Comparison of ENCODE assay signal across 8 cellular contexts in genomic region chr17:79811036-79811887, GRCh38. TPM values are rescaled to one million over a fixed set of nuclear protein-coding genes. Genes with fewer than 3 reads are reported as not detected.
A peak's percentile ranks its signal among the peaks of the same experiment; 100 is the strongest.
DNase-seq lines count a peak whose midpoint lies in the region; ATAC-seq and TF ChIP-seq lines count a peak whose summit lies in the region.

No MANE protein-coding gene starts in this region.

- H3K4me1 ChIP-seq in liver (ENCODE audit: control insufficient read depth in 4 of 4, insufficient read depth in 4 of 4, low read length in 3 of 4), result peaks cover 3 to 28% (median 22%) of the 10 kb centered on the region in 4 donors

- no peak overlapping the region for H3K9ac ChIP-seq in liver (ENCODE audit: low read depth in 1 of 2, low read length in 2 of 2)

- peak; percentile 53 to 73 for TF ChIP-seq RAD21 in liver (IDR thresholded peaks at IDR 0.05)

- ATAC-seq in HG03139 (IDR thresholded peaks at IDR 0.05; ENCODE audit: unreplicated experiment) (no peak), GM21390 (IDR thresholded peaks at IDR 0.05; ENCODE audit: unreplicated experiment) (no peak)

- 4% methylated on average over 66 of the region's 66 CpGs for WGBS in liver

- TF ChIP-seq CTCF in HL-60 (IDR thresholded peaks at IDR 0.05; ENCODE audit: insufficient read depth, low read length), result peak; percentile 26
- TF ChIP-seq CTCF in brain microvascular endothelial cell (IDR thresholded peaks at IDR 0.05; ENCODE audit: low read depth, low read length, missing control alignments), result peak; percentile 58
- peak; percentile 38 for TF ChIP-seq CTCF in liver (IDR thresholded peaks at IDR 0.05; ENCODE audit: low read depth, low read length, missing input control)

- in situ Hi-C loops in brain microvascular endothelial cell (cut with HindIII; ENCODE audit: low pct_ligation_motif_present, low sequenced_read_pairs), result no loop called here

- no peaks in the 10 kb centered on the region for H3K9me3 ChIP-seq in liver (ENCODE audit: control insufficient read depth in 4 of 4, low read length in 3 of 4)

- H3K27ac ChIP-seq in HL-60 (replicated peaks), result no peak overlapping the region
- no peak overlapping the region for H3K27ac ChIP-seq in brain microvascular endothelial cell
- H3K27ac ChIP-seq in liver (ENCODE audit: low read depth in 1 of 2, low read length in 2 of 2), result no peak overlapping the region

- peak; percentile 95 for DNase-seq in D341Med (ENCODE audit: low spot score)
- DNase-seq in HL-60 (ENCODE audit: low read depth in 1 of 2, low spot score in 1 of 2), result peak in 1 of 2 experiments; percentile 52
- DNase-seq in NOMO-1 (lab: John Stamatoyannopoulos, UW; ENCODE audit: unreplicated experiment in 2 of 2), result peak; percentile 32 to 54
- no peak for DNase-seq in brain microvascular endothelial cell
- no peak for DNase-seq in dedifferentiated amniotic fluid mesenchymal stem cell (ENCODE audit: extremely low spot score)

- H3K27me3 ChIP-seq in HL-60 (ENCODE audit: insufficient read depth, poor library complexity, severe bottlenecking) (peaks cover 78% of the 10 kb centered on the region), brain microvascular endothelial cell (replicated peaks) (peaks cover 78% of the 10 kb centered on the region), liver (ENCODE audit: control insufficient read depth in 4 of 4, insufficient read depth in 4 of 4, low read length in 3 of 4) (peaks cover 6 to 42% (median 25%) of the 10 kb centered on the region in 4 donors)

- no peaks in the 10 kb centered on the region for H3K36me3 ChIP-seq in brain microvascular endothelial cell (replicated peaks)
- H3K36me3 ChIP-seq in liver (ENCODE audit: control insufficient read depth in 4 of 4, insufficient read depth in 3 of 4, low read depth in 1 of 4, low read length in 3 of 4), result no peaks in the 10 kb centered on the region

- no peak overlapping the region for H3K4me3 ChIP-seq in HL-60 (replicated peaks; ENCODE audit: insufficient read depth, low read length)
- no peak overlapping the region for H3K4me3 ChIP-seq in brain microvascular endothelial cell (ENCODE audit: low read depth, low read length)
- H3K4me3 ChIP-seq in liver (ENCODE audit: low read depth in 1 of 3, low read length in 3 of 3), result peak overlapping the region in 1 of 3 donors; percentile 6

TF ChIP-seq in liver, 16 proteins besides CTCF, POLR2A, EP300 and RAD21:
- no peak for TF ChIP-seq TAF1 (conservative IDR thresholded peaks at IDR 0.05)
- no peak for TF ChIP-seq GABPA (IDR thresholded peaks at IDR 0.05 in 1 of 2, conservative IDR thresholded peaks at IDR 0.05 in 1 of 2)
- TF ChIP-seq HNF4G (IDR thresholded peaks at IDR 0.05), result no peak
- TF ChIP-seq YY1 (IDR thresholded peaks at IDR 0.05), result no peak
- TF ChIP-seq ATF3 (IDR thresholded peaks at IDR 0.05), result no peak
- TF ChIP-seq FOXA1 (IDR thresholded peaks at IDR 0.05), result no peak
- TF ChIP-seq RXRA (IDR thresholded peaks at IDR 0.05), result no peak
- TF ChIP-seq HNF4A (conservative IDR thresholded peaks at IDR 0.05), result no peak
- TF ChIP-seq ZBTB33 (IDR thresholded peaks at IDR 0.05), result no peak
- TF ChIP-seq FOXA2 (IDR thresholded peaks at IDR 0.05), result no peak
- TF ChIP-seq MAX (IDR thresholded peaks at IDR 0.05), result no peak
- TF ChIP-seq JUND (IDR thresholded peaks at IDR 0.05), result no peak
- TF ChIP-seq NR2F2 (IDR thresholded peaks at IDR 0.05), result no peak
- TF ChIP-seq SP1 (IDR thresholded peaks at IDR 0.05), result no peak
- TF ChIP-seq REST (IDR thresholded peaks at IDR 0.05), result no peak

RNA-seq across cellular contexts. Expression of gene CBX8, which starts 14.4 kb away (rescaled TPM):
- 1 to 10 TPM; 1.4 to 2.3 TPM for total RNA-seq in liver
- polyA plus RNA-seq in liver, result 1 to 10 TPM in 1 of 2 donors, under 1 TPM in 1; 0.75 to 2.7 TPM

RNA-seq across cellular contexts. Expression of gene CBX4, which starts 28.0 kb away (rescaled TPM):
- total RNA-seq in liver, result 1 to 10 TPM; 4.8 to 7.7 TPM
- 1 to 10 TPM; 4.9 to 8.9 TPM for polyA plus RNA-seq in liver

RNA-seq across cellular contexts. Expression of gene CBX2, which starts 33.3 kb away (rescaled TPM):
- total RNA-seq in liver, result 1 to 10 TPM in 1 of 2 donors, under 1 TPM in 1; 0.33 to 2.4 TPM
- polyA plus RNA-seq in liver, result under 1 TPM; 0.36 to 0.69 TPM

Comparison
In these comparisons a context has a peak if more than half of its experiments do, and no peak if none do; other contexts are left out.
1. DNase-seq: peak in D341Med (single experiment) and NOMO-1 (2 of 2); none in brain microvascular endothelial cell (single experiment) and dedifferentiated amniotic fluid mesenchymal stem cell (single experiment).
2. Peak in every context shown above with its lines, with median percentiles within 50 percentile points of each other: CTCF ChIP-seq.